Comparison of ENCODE assay signal across 10 cellular contexts in genomic region chr15:90209591-90209990, GRCh38. TPM values are rescaled to one million over a fixed set of nuclear protein-coding genes. Genes with fewer than 3 reads are reported as not detected.
DNase-seq lines count a peak whose midpoint lies in the region; ATAC-seq and TF ChIP-seq lines count a peak whose summit lies in the region.
"Had no signal": no experiment of that assay in that cellular context is flagged by ENCODE, and none has a peak within 500 bp of the region (broad histone marks: within the 10 kb centered on the region; RNA-seq: fewer than 3 reads in every experiment).

No MANE protein-coding gene starts in this region.

- H3K36me3 Mint-ChIP-seq in activated T-cell treated with anti-CD3 and anti-CD28 coated beads, Interleukin-2, amount 50 U/mL, for 24 hours (ENCODE audit: low read depth): peaks cover 5% of the 10 kb centered on the region
- peaks cover 58% of the 10 kb centered on the region for H3K36me3 Mint-ChIP-seq in activated B cell treated with CpG ODN at 0.5 μM for 24 hours (ENCODE audit: low read depth)
- peaks cover 10% of the 10 kb centered on the region for H3K36me3 Mint-ChIP-seq in stimulated activated effector memory CD8-positive, alpha-beta T cell treated with anti-CD3 and anti-CD28 coated beads, Interleukin-12 subunit alpha, Interleukin-12 subunit beta, amount 100 ng/mL, for 72 hours

- H3K27me3 Mint-ChIP-seq in activated T-cell treated with anti-CD3 and anti-CD28 coated beads, Interleukin-2, amount 50 U/mL, for 24 hours: no peaks in the 10 kb centered on the region
- H3K27me3 Mint-ChIP-seq in activated B cell treated with CpG ODN at 0.5 μM for 24 hours: no peaks in the 10 kb centered on the region
- H3K27me3 Mint-ChIP-seq: activated naive CD8-positive, alpha-beta T cell treated with anti-CD3 and anti-CD28 coated beads, Interleukin-2, amount 10 ng/mL, durations not matched to agents 7 days and 5 days had no signal

- no peak for DNase-seq in activated T-cell treated with anti-CD3 and anti-CD28 coated beads, Interleukin-2, amount 50 U/mL, for 24 hours
- DNase-seq in activated T-cell treated with anti-CD3 and anti-CD28 coated beads for 4 hours (no peak), activated B cell treated with CpG ODN at 0.5 μM for 24 hours (no peak), NCI-H82 treated with DMSO at 0.1 percent for 48 hours (lab: John Stamatoyannopoulos, UW; ENCODE audit: unreplicated experiment) (no peak), foreskin melanocyte (no peak)
- peak in 1 of 2 donors; percentile 73 for DNase-seq in stimulated activated effector memory CD8-positive, alpha-beta T cell treated with anti-CD3 and anti-CD28 coated beads, Interleukin-12 subunit alpha, Interleukin-12 subunit beta, amount 100 ng/mL, for 72 hours (ENCODE audit: low spot score in 2 of 2)
- DNase-seq: activated naive CD8-positive, alpha-beta T cell treated with anti-CD3 and anti-CD28 coated beads, Interleukin-2, amount 10 ng/mL, durations not matched to agents 7 days and 5 days; NK-92 treated with Interleukin-12 subunit alpha and Interleukin-12 subunit beta, amount 100 ng/mL, for 24 hours had no signal

- POLR2A ChIA-PET in activated B cell treated with CpG ODN at 0.5 μM for 24 hours (lab: Charles Lee): interaction anchor here (0.8 to 6.5 kb wide), 3 partner anchors 9 to 18 kb away, joined by 3 to 117 read pairs (median 14); partner anchors contain the start of gene SEMA4B

- CTCF ChIA-PET in activated B cell treated with CpG ODN at 0.5 μM for 24 hours (lab: Charles Lee): interaction anchor here (1.2 to 1.3 kb wide), 2 partner anchors 9 to 48 kb away, joined by 3 read pairs; no protein-coding TSS in a partner anchor

- ATAC-seq in HG02610 (IDR thresholded peaks at IDR 0.05; ENCODE audit: unreplicated experiment) (peak; percentile 59), activated B cell treated with CpG ODN at 0.5 μM for 24 hours (ENCODE audit: low read depth) (peak; percentile 28), HG03520 (IDR thresholded peaks at IDR 0.05; ENCODE audit: unreplicated experiment) (no peak)
- peak; percentile 88 for ATAC-seq in stimulated activated effector memory CD8-positive, alpha-beta T cell treated with anti-CD3 and anti-CD28 coated beads, Interleukin-12 subunit alpha, Interleukin-12 subunit beta, amount 100 ng/mL, for 72 hours

- peak overlapping the region; percentile 39 for H3K27ac Mint-ChIP-seq in activated T-cell treated with anti-CD3 and anti-CD28 coated beads, Interleukin-2, amount 50 U/mL, for 24 hours
- H3K27ac Mint-ChIP-seq in activated B cell treated with CpG ODN at 0.5 μM for 24 hours: peak overlapping the region; percentile 95
- peak overlapping the region; percentile 92 for H3K27ac Mint-ChIP-seq in stimulated activated effector memory CD8-positive, alpha-beta T cell treated with anti-CD3 and anti-CD28 coated beads, Interleukin-12 subunit alpha, Interleukin-12 subunit beta, amount 100 ng/mL, for 72 hours
- H3K27ac Mint-ChIP-seq: activated naive CD8-positive, alpha-beta T cell treated with anti-CD3 and anti-CD28 coated beads, Interleukin-2, amount 10 ng/mL, durations not matched to agents 7 days and 5 days had no signal

- peaks cover 35% of the 10 kb centered on the region for H3K4me1 Mint-ChIP-seq in activated T-cell treated with anti-CD3 and anti-CD28 coated beads, Interleukin-2, amount 50 U/mL, for 24 hours (ENCODE audit: low read depth)
- peaks cover 98% of the 10 kb centered on the region for H3K4me1 Mint-ChIP-seq in activated B cell treated with CpG ODN at 0.5 μM for 24 hours
- H3K4me1 Mint-ChIP-seq in stimulated activated effector memory CD8-positive, alpha-beta T cell treated with anti-CD3 and anti-CD28 coated beads, Interleukin-12 subunit alpha, Interleukin-12 subunit beta, amount 100 ng/mL, for 72 hours: peaks cover 60% of the 10 kb centered on the region

- H3K9me3 Mint-ChIP-seq in activated T-cell treated with anti-CD3 and anti-CD28 coated beads, Interleukin-2, amount 50 U/mL, for 24 hours: no peaks in the 10 kb centered on the region
- H3K9me3 Mint-ChIP-seq in activated B cell treated with CpG ODN at 0.5 μM for 24 hours: no peaks in the 10 kb centered on the region
- H3K9me3 Mint-ChIP-seq in stimulated activated effector memory CD8-positive, alpha-beta T cell treated with anti-CD3 and anti-CD28 coated beads, Interleukin-12 subunit alpha, Interleukin-12 subunit beta, amount 100 ng/mL, for 72 hours: no peaks in the 10 kb centered on the region
- H3K9me3 Mint-ChIP-seq: activated naive CD8-positive, alpha-beta T cell treated with anti-CD3 and anti-CD28 coated beads, Interleukin-2, amount 10 ng/mL, durations not matched to agents 7 days and 5 days had no signal

- intact Hi-C loops in activated B cell treated with CpG ODN at 0.5 μM for 24 hours (cut with micrococcal nuclease): no loop called here

- H3K4me3 Mint-ChIP-seq in activated T-cell treated with anti-CD3 and anti-CD28 coated beads, Interleukin-2, amount 50 U/mL, for 24 hours: no peak overlapping the region
- peak overlapping the region; percentile 65 for H3K4me3 Mint-ChIP-seq in activated B cell treated with CpG ODN at 0.5 μM for 24 hours
- peak overlapping the region; percentile 60 for H3K4me3 Mint-ChIP-seq in stimulated activated effector memory CD8-positive, alpha-beta T cell treated with anti-CD3 and anti-CD28 coated beads, Interleukin-12 subunit alpha, Interleukin-12 subunit beta, amount 100 ng/mL, for 72 hours
- H3K4me3 Mint-ChIP-seq: activated naive CD8-positive, alpha-beta T cell treated with anti-CD3 and anti-CD28 coated beads, Interleukin-2, amount 10 ng/mL, durations not matched to agents 7 days and 5 days had no signal

- TF ChIP-seq CTCF in activated B cell treated with CpG ODN at 0.5 μM for 24 hours (IDR thresholded peaks at IDR 0.05): no peak

RNA-seq across cellular contexts. Expression of gene SEMA4B, which starts 8.5 kb away (rescaled TPM):
- 68.1 and 85.1 TPM in 2 replicates for total RNA-seq in activated B cell treated with CpG ODN at 0.5 μM for 24 hours

RNA-seq across cellular contexts. Expression of gene CIB1, which starts 24.1 kb away (rescaled TPM):
- total RNA-seq in activated B cell treated with CpG ODN at 0.5 μM for 24 hours: 96.6 and 105 TPM in 2 replicates

RNA-seq across cellular contexts. Expression of gene GDPGP1, which starts 24.4 kb away (rescaled TPM):
- total RNA-seq in activated B cell treated with CpG ODN at 0.5 μM for 24 hours: 6.1 and 6.2 TPM in 2 replicates

RNA-seq across cellular contexts. Expression of gene TTLL13, which starts 39.8 kb away (rescaled TPM):
- total RNA-seq in activated B cell treated with CpG ODN at 0.5 μM for 24 hours: 0.49 and 2.2 TPM in 2 replicates

RNA-seq across cellular contexts. Expression of gene NGRN, which starts 55.9 kb away (rescaled TPM):
- 32.8 and 34.1 TPM in 2 replicates for total RNA-seq in activated B cell treated with CpG ODN at 0.5 μM for 24 hours

Comparison
In these comparisons a context has a peak if more than half of its experiments do, and no peak if none do; other contexts are left out.
1. H3K27ac Mint-ChIP-seq: peak in every context shown above with its lines; median percentile 95 in activated B cell treated with CpG ODN at 0.5 μM for 24 hours; 92 in stimulated activated effector memory CD8-positive, alpha-beta T cell treated with anti-CD3 and anti-CD28 coated beads, Interleukin-12 subunit alpha, Interleukin-12 subunit beta, amount 100 ng/mL, for 72 hours; 39 in activated T-cell treated with anti-CD3 and anti-CD28 coated beads, Interleukin-2, amount 50 U/mL, for 24 hours.